ENCODE assay signal across 1 cellular context in the genomic region with DNA sequence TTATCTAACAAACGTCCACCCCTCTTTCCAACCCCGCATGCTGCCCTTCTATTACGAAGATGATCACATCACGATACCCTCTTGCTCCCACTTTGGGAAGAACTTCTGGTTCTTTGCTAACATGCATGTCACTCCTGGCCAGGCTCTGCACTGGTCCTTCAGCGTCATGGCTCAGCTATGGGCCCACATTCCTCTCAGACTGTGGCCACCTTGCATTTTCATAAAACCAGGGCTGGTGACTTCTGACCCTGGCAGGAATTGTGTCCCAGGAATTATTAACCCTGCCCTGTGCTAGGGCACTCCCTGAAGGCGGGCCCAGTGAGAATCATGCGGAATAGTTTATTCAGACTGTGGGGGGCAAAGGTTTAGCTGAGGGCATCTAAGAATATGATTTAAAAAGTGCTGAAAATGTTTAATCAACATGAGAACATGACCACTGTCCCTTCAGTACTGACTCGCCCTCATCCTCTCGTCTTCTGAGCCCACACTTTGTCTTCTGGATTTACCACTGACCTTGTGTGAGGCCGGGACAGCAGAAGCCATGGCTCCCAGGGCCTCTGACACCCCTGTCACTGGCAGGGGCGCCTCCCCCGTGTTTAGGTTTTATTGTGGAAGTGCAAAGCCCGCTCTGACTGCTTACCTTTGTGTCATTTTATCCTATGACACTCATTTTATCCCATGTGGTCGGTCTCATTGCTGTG.
A peak's percentile ranks its signal among the peaks of the same experiment; 100 is the strongest.
TF ChIP-seq lines count a peak whose summit lies in the region.

No MANE protein-coding gene starts in this region.

TF ChIP-seq in HepG2, 621 proteins besides CTCF, POLR2A, EP300 and RAD21 (continued from another document and continues in another):
- TF ChIP-seq E2F5 (CRISPR knock-in tag; conservative IDR thresholded peaks at IDR 0.05) (no peak), MIER3 (CRISPR knock-in tag; IDR thresholded peaks at IDR 0.05; ENCODE audit: borderline replicate concordance) (0 out of 2 replicates have a peak, but pooled peaks have one; percentile 18), MYPOP (CRISPR knock-in tag; IDR thresholded peaks at IDR 0.05) (no peak), ZNF296 (CRISPR knock-in tag; conservative IDR thresholded peaks at IDR 0.05) (no peak), ARNTL (CRISPR knock-in tag; IDR thresholded peaks at IDR 0.05) (peak; percentile 4; the same call in 1 of the 2 replicates), CBX5 (CRISPR knock-in tag; IDR thresholded peaks at IDR 0.05; ENCODE audit: borderline replicate concordance) (peak; percentile 61; the same call in 1 of the 2 replicates), HNF1A (IDR thresholded peaks at IDR 0.05; ENCODE audit: low read depth) (peak; percentile 27; the same call in 1 of the 2 replicates), HNF1A (CRISPR knock-in tag; IDR thresholded peaks at IDR 0.05; ENCODE audit: borderline replicate concordance) (peak; percentile 63; the same call in 1 of the 2 replicates), FOXA3 (CRISPR knock-in tag; IDR thresholded peaks at IDR 0.05) (peak; percentile 48), ZNF572 (CRISPR knock-in tag; IDR thresholded peaks at IDR 0.05) (no peak), TEAD3 (CRISPR knock-in tag; optimal IDR thresholded peaks at IDR 0.05; ENCODE audit: borderline replicate concordance) (peak; percentile 89), EHMT2 (IDR thresholded peaks at IDR 0.05; ENCODE audit: borderline replicate concordance, low read depth, low read length) (no peak; the same call in 1 of the 2 replicates), PRMT3 (CRISPR knock-in tag; IDR thresholded peaks at IDR 0.05; ENCODE audit: borderline replicate concordance, low read depth) (0 out of 2 replicates have a peak, but pooled peaks have one; percentile 17), HMG20B (CRISPR knock-in tag; conservative IDR thresholded peaks at IDR 0.05) (0 out of 2 replicates have a peak, but pooled peaks have one; percentile 26), ARID3A (IDR thresholded peaks at IDR 0.05; ENCODE audit: low read depth, low read length) (peak; percentile 56; the same call in 1 of the 2 replicates), ATF2 (CRISPR knock-in tag; IDR thresholded peaks at IDR 0.05) (no peak), NCOA2 (CRISPR knock-in tag; IDR thresholded peaks at IDR 0.05) (peak; percentile 47), POLR2G (IDR thresholded peaks at IDR 0.05; ENCODE audit: low read depth, low read length) (peak; percentile 90), PPARG (CRISPR knock-in tag; conservative IDR thresholded peaks at IDR 0.05) (0 out of 2 replicates have a peak, but pooled peaks have one; percentile 19), ZNF331 (CRISPR knock-in tag; IDR thresholded peaks at IDR 0.05) (peak; percentile 73; the same call in 1 of the 2 replicates), PAXIP1 (CRISPR knock-in tag; conservative IDR thresholded peaks at IDR 0.05) (0 out of 2 replicates have a peak, but pooled peaks have one; percentile 19), ZNF776 (CRISPR knock-in tag; IDR thresholded peaks at IDR 0.05) (no peak), ZSCAN21 (CRISPR knock-in tag; IDR thresholded peaks at IDR 0.05; ENCODE audit: borderline replicate concordance) (no peak; the same call in 1 of the 2 replicates), ZNF761 (CRISPR knock-in tag; conservative IDR thresholded peaks at IDR 0.05) (no peak), ZBTB38 (CRISPR knock-in tag; IDR thresholded peaks at IDR 0.05) (peak; percentile 35; the same call in 1 of the 2 replicates), ZSCAN31 (CRISPR knock-in tag; IDR thresholded peaks at IDR 0.05; ENCODE audit: low read depth) (0 out of 2 replicates have a peak, but pooled peaks have one; percentile 15), RARA (CRISPR knock-in tag; IDR thresholded peaks at IDR 0.05) (peak; percentile 64), SMARCC2 (IDR thresholded peaks at IDR 0.05) (no peak), RBM22 (optimal IDR thresholded peaks at IDR 0.05; ENCODE audit: low read length) (peak; percentile 76), CCAR2 (optimal IDR thresholded peaks at IDR 0.05; ENCODE audit: low read depth, low read length) (peak; percentile 23), ZNF781 (CRISPR knock-in tag; IDR thresholded peaks at IDR 0.05; ENCODE audit: borderline replicate concordance, not compliant biosample characterization) (no peak), NR2F1 (CRISPR knock-in tag; IDR thresholded peaks at IDR 0.05) (peak in 1 of 2 experiments; percentile 83; a peak in 2 of 4 replicates), NR2C2 (CRISPR knock-in tag; IDR thresholded peaks at IDR 0.05; ENCODE audit: borderline replicate concordance) (peak; percentile 79; the same call in 1 of the 2 replicates)
- TF ChIP-seq, protein P1, sequence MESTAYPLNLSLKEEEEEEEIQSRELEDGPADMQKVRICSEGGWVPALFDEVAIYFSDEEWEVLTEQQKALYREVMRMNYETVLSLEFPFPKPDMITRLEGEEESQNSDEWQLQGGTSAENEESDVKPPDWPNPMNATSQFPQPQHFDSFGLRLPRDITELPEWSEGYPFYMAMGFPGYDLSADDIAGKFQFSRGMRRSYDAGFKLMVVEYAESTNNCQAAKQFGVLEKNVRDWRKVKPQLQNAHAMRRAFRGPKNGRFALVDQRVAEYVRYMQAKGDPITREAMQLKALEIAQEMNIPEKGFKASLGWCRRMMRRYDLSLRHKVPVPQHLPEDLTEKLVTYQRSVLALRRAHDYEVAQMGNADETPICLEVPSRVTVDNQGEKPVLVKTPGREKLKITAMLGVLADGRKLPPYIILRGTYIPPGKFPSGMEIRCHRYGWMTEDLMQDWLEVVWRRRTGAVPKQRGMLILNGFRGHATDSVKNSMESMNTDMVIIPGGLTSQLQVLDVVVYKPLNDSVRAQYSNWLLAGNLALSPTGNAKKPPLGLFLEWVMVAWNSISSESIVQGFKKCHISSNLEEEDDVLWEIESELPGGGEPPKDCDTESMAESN (CRISPR knock-in tag; conservative IDR thresholded peaks at IDR 0.05) = no peak
- TF ChIP-seq, protein P2, sequence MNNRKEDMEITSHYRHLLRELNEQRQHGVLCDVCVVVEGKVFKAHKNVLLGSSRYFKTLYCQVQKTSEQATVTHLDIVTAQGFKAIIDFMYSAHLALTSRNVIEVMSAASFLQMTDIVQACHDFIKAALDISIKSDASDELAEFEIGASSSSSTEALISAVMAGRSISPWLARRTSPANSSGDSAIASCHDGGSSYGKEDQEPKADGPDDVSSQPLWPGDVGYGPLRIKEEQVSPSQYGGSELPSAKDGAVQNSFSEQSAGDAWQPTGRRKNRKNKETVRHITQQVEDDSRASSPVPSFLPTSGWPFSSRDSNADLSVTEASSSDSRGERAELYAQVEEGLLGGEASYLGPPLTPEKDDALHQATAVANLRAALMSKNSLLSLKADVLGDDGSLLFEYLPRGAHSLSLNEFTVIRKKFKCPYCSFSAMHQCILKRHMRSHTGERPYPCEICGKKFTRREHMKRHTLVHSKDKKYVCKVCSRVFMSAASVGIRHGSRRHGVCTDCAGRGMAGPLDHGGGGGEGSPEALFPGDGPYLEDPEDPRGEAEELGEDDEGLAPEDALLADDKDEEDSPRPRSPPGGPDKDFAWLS (CRISPR knock-in tag; IDR thresholded peaks at IDR 0.05; ENCODE audit: borderline replicate concordance) = 0 out of 2 replicates have a peak, but pooled peaks have one; percentile 32
- TF ChIP-seq, protein P3, sequence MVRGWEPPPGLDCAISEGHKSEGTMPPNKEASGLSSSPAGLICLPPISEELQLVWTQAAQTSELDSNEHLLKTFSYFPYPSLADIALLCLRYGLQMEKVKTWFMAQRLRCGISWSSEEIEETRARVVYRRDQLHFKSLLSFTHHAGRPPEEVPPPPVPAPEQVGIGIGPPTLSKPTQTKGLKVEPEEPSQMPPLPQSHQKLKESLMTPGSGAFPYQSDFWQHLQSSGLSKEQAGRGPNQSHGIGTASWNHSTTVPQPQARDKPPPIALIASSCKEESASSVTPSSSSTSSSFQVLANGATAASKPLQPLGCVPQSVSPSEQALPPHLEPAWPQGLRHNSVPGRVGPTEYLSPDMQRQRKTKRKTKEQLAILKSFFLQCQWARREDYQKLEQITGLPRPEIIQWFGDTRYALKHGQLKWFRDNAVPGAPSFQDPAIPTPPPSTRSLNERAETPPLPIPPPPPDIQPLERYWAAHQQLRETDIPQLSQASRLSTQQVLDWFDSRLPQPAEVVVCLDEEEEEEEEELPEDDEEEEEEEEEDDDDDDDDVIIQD (CRISPR knock-in tag; IDR thresholded peaks at IDR 0.05; ENCODE audit: low read depth) = 0 out of 2 replicates have a peak, but pooled peaks have one; percentile 15
